8 cellular contexts compared by ENCODE assay signal in the genomic region with DNA sequence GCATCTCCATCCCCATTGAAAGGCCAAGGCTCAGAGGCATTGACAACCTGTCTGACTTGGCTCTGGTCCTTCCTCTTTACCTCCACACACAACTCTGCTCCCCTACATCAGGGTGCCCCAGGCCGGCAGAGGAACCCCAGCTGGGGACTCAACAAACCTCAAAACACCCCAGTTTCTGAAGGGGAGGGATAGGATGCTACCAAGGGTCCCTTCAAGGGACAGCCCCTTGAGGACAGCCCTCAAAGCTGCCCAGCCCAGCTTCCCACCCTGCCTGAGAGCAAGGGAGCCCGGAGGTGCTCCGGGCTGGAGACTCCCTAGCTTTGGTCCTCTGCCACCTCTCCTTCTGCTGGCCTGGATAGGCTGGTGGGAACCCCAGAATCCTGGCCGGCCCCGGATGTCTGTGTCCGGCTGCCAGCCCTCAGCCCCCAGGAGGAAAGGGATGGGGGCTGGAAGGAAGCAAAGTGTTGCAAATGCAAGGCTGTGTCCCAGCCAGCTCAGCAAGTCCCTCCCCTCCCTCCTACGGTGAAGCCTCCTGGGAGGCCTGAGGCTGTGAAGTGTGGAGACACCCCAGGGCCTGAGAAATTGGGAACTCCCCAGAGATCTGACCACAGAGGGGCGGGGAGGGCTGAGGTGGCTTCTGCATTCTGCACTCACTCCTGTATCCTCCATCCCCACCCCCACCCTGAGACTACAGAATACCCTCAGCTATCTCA. TPM values are rescaled to one million over a fixed set of nuclear protein-coding genes. Genes with fewer than 3 reads are reported as not detected.
DNase-seq lines count a peak whose midpoint lies in the region; TF ChIP-seq lines count a peak whose summit lies in the region.

No MANE protein-coding gene starts in this region.

- peaks cover 31% of the 10 kb centered on the region for H3K4me1 Mint-ChIP-seq in T-helper 2 cell treated with Interferon-gamma antibody and Interleukin-4, amounts not matched to agents 5 μg/mL and 100 μg/mL, for 36 hours (ENCODE audit: low read depth)
- H3K4me1 Mint-ChIP-seq in dendritic cell treated with granulocyte-macrophage colony-stimulating factor and Interleukin-4, amounts not matched to agents 40 ng/mL and 50 ng/mL, for 4 days (ENCODE audit: low read depth): peaks cover 66% of the 10 kb centered on the region
- H3K4me1 Mint-ChIP-seq in nephron progenitor cell: peaks cover 51% of the 10 kb centered on the region

- H3K36me3 ChIP-seq in H7 (replicated peaks; ENCODE audit: control insufficient read depth, insufficient read depth, low read length): peaks cover 20% of the 10 kb centered on the region

- no peak overlapping the region for H3K27ac Mint-ChIP-seq in T-helper 2 cell treated with Interferon-gamma antibody and Interleukin-4, amounts not matched to agents 5 μg/mL and 100 μg/mL, for 36 hours
- H3K27ac Mint-ChIP-seq in dendritic cell treated with granulocyte-macrophage colony-stimulating factor and Interleukin-4, amounts not matched to agents 40 ng/mL and 50 ng/mL, for 4 days: peak overlapping the region; percentile 80
- H3K27ac Mint-ChIP-seq in nephron progenitor cell: no peak overlapping the region

- no peaks in the 10 kb centered on the region for H3K27me3 Mint-ChIP-seq in T-helper 2 cell treated with Interferon-gamma antibody and Interleukin-4, amounts not matched to agents 5 μg/mL and 100 μg/mL, for 36 hours (ENCODE audit: low read depth)
- H3K27me3 Mint-ChIP-seq in dendritic cell treated with granulocyte-macrophage colony-stimulating factor and Interleukin-4, amounts not matched to agents 40 ng/mL and 50 ng/mL, for 4 days: peaks cover 5% of the 10 kb centered on the region
- no peaks in the 10 kb centered on the region for H3K27me3 Mint-ChIP-seq in nephron progenitor cell (ENCODE audit: low read depth, poor library complexity)

- DNase-seq in AML-193 (lab: John Stamatoyannopoulos, UW) (peak; percentile 90 to 95), H7 (peak; percentile 52), nephron progenitor cell (no peak), NCI-H748 treated with DMSO at 0.1 percent for 48 hours (lab: John Stamatoyannopoulos, UW) (no peak), medulla oblongata (ENCODE audit: extremely low spot score) (no peak), NCI-H2171 (lab: John Stamatoyannopoulos, UW) (no peak)
- peak; percentile 76 for DNase-seq in T-helper 2 cell treated with Interferon-gamma antibody and Interleukin-4, amounts not matched to agents 5 μg/mL and 100 μg/mL, for 36 hours (ENCODE audit: low spot score)

- H3K4me3 Mint-ChIP-seq in T-helper 2 cell treated with Interferon-gamma antibody and Interleukin-4, amounts not matched to agents 5 μg/mL and 100 μg/mL, for 36 hours: peak overlapping the region; percentile 54
- H3K4me3 Mint-ChIP-seq in dendritic cell treated with granulocyte-macrophage colony-stimulating factor and Interleukin-4, amounts not matched to agents 40 ng/mL and 50 ng/mL, for 4 days: peak overlapping the region; percentile 52
- peak overlapping the region; percentile 73 for H3K4me3 Mint-ChIP-seq in nephron progenitor cell

- no peaks in the 10 kb centered on the region for H3K9me3 Mint-ChIP-seq in T-helper 2 cell treated with Interferon-gamma antibody and Interleukin-4, amounts not matched to agents 5 μg/mL and 100 μg/mL, for 36 hours
- H3K9me3 Mint-ChIP-seq in dendritic cell treated with granulocyte-macrophage colony-stimulating factor and Interleukin-4, amounts not matched to agents 40 ng/mL and 50 ng/mL, for 4 days: no peaks in the 10 kb centered on the region
- H3K9me3 Mint-ChIP-seq in nephron progenitor cell: no peaks in the 10 kb centered on the region

- H3K4me3 ChIP-seq in H7 (ENCODE audit: insufficient read depth, low read depth, low read length): no peak overlapping the region; the same call in 1 of the 2 replicates

- no peak for TF ChIP-seq CTCF in nephron progenitor cell (IDR thresholded peaks at IDR 0.05)

- intact Hi-C loops in dendritic cell treated with granulocyte-macrophage colony-stimulating factor and Interleukin-4, amounts not matched to agents 40 ng/mL and 50 ng/mL, for 4 days (cut with micrococcal nuclease): no loop called here

- peaks cover 8% of the 10 kb centered on the region for H3K27me3 ChIP-seq in H7 (ENCODE audit: control insufficient read depth, insufficient read depth, low read length)

- H3K36me3 Mint-ChIP-seq in T-helper 2 cell treated with Interferon-gamma antibody and Interleukin-4, amounts not matched to agents 5 μg/mL and 100 μg/mL, for 36 hours (ENCODE audit: low read depth): peaks cover 18% of the 10 kb centered on the region
- peaks cover 21% of the 10 kb centered on the region for H3K36me3 Mint-ChIP-seq in dendritic cell treated with granulocyte-macrophage colony-stimulating factor and Interleukin-4, amounts not matched to agents 40 ng/mL and 50 ng/mL, for 4 days (ENCODE audit: low read depth)
- peaks cover 22% of the 10 kb centered on the region for H3K36me3 Mint-ChIP-seq in nephron progenitor cell (ENCODE audit: low read depth)

RNA-seq across cellular contexts. Expression of gene MARCKSL1, which starts 1.1 kb away (rescaled TPM):
- total RNA-seq in H7 (2014; rRNA removed; shearing (Covaris generic)): 478 and 603 TPM in 2 replicates

RNA-seq across cellular contexts. Expression of gene FAM229A, which starts 25.2 kb away (rescaled TPM):
- 4.0 and 8.2 TPM in 2 replicates for total RNA-seq in H7 (2014; rRNA removed; shearing (Covaris generic))

RNA-seq across cellular contexts. Expression of gene TSSK3, which starts 25.2 kb away (rescaled TPM):
- total RNA-seq in H7 (2014; rRNA removed; shearing (Covaris generic)): 1.2 and 3.7 TPM in 2 replicates

RNA-seq across cellular contexts. Expression of gene HDAC1, which starts 45.2 kb away (rescaled TPM):
- total RNA-seq in H7 (2014; rRNA removed; shearing (Covaris generic)): 133 and 151 TPM in 2 replicates

RNA-seq across cellular contexts. Expression of gene BSDC1, which starts 57.1 kb away (rescaled TPM):
- total RNA-seq in H7 (2014; rRNA removed; shearing (Covaris generic)): 91.5 and 97.8 TPM in 2 replicates

Comparison
In these comparisons a context has a peak if more than half of its experiments do, and no peak if none do; other contexts are left out.
1. DNase-seq: peak in AML-193 (2 of 2), H7 (single experiment) and T-helper 2 cell treated with Interferon-gamma antibody and Interleukin-4, amounts not matched to agents 5 μg/mL and 100 μg/mL, for 36 hours (single experiment); none in nephron progenitor cell (single experiment), NCI-H748 treated with DMSO at 0.1 percent for 48 hours (single experiment), medulla oblongata (single experiment) and NCI-H2171 (single experiment).
2. Peak in every context shown above with its lines, with median percentiles within 50 percentile points of each other: H3K4me3 Mint-ChIP-seq.